Comparison of ENCODE assay signal across 16 cellular contexts in the genomic region with DNA sequence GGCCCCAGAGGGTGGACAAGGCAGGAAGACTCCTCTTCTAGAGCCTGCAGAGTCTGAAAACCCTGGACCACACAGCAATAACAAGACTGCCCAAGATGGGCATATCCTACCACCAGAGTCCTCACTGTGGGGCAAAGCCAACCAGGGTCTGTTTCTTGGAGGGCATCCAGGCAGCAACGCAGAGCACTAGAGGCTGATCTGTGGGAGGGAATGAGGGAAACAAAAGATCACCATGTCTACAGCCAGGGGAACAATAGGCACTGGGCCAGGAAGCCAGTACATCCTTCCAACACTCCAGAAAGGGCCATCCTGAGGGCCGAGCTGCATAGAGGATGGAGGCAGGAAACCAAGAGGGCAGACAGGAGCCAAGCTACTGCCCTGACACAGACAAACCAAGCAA.
A peak's percentile ranks its signal among the peaks of the same experiment; 100 is the strongest.
DNase-seq lines count a peak whose midpoint lies in the region; TF ChIP-seq lines count a peak whose summit lies in the region.
"Had no signal": no experiment of that assay in that cellular context is flagged by ENCODE, and none has a peak within 500 bp of the region (broad histone marks: within the 10 kb centered on the region; RNA-seq: fewer than 3 reads in every experiment).

No MANE protein-coding gene starts in this region.

- H3K9me3 ChIP-seq in H9 (ENCODE audit: control insufficient read depth, low read depth, low read length) (no peaks in the 10 kb centered on the region), neural progenitor cell (ENCODE audit: low read depth) (no peaks in the 10 kb centered on the region)

- H2BK5ac ChIP-seq in H9 (ENCODE audit: insufficient read length, low read length), result no peak overlapping the region

- H3K4ac ChIP-seq in H9 (ENCODE audit: low read depth, low read length), result no peak overlapping the region

- H3K56ac ChIP-seq in H9 (ENCODE audit: insufficient read length, low read depth, low read length), result no peak overlapping the region

- no peak overlapping the region for H2BK12ac ChIP-seq in H9 (ENCODE audit: insufficient read length, low read depth, low read length)

- no peak overlapping the region for H4K91ac ChIP-seq in H9 (ENCODE audit: insufficient read length, low read depth, low read length)

- H3K36me3 Mint-ChIP-seq in H9 (ENCODE audit: insufficient read depth in 1 of 3, low read depth in 3 of 3), result no peaks in the 10 kb centered on the region
- H3K36me3 Mint-ChIP-seq in neural progenitor cell, result no peaks in the 10 kb centered on the region
- H3K36me3 Mint-ChIP-seq: CD14-positive monocyte; CD8-positive, alpha-beta T cell had no signal

- H2BK15ac ChIP-seq in H9 (ENCODE audit: low read depth, low read length), result no peak overlapping the region

- H3K27ac Mint-ChIP-seq in H9, result no peak overlapping the region
- H3K27ac Mint-ChIP-seq in neural progenitor cell, result peak overlapping the region; percentile 63
- H3K27ac Mint-ChIP-seq: CD14-positive monocyte; CD8-positive, alpha-beta T cell; HFFc6 had no signal

- no peak overlapping the region for H3K27ac ChIP-seq in H9 (ENCODE audit: insufficient read length, low read depth, low read length)
- no peak overlapping the region for H3K27ac ChIP-seq in coronary artery
- H3K27ac ChIP-seq in neural progenitor cell, result no peak overlapping the region
- H3K27ac ChIP-seq: 22Rv1 had no signal

- no peaks in the 10 kb centered on the region for H4K20me1 ChIP-seq in H9 (ENCODE audit: control insufficient read depth, insufficient read depth, insufficient read length)
- no peaks in the 10 kb centered on the region for H4K20me1 ChIP-seq in neural progenitor cell (ENCODE audit: low read depth)

- no peak overlapping the region for H3K4me2 ChIP-seq in H9 (ENCODE audit: insufficient read depth, insufficient read length, low read length)
- no peak overlapping the region for H3K4me2 ChIP-seq in neural progenitor cell

- H3K79me2 ChIP-seq in H9 (ENCODE audit: insufficient read depth, low read length), result no peaks in the 10 kb centered on the region
- H3K79me2 ChIP-seq in neural progenitor cell (ENCODE audit: low read depth), result no peaks in the 10 kb centered on the region

- no peaks in the 10 kb centered on the region for H3K27me3 ChIP-seq in H9 (ENCODE audit: insufficient read depth, low read length)
- H3K27me3 ChIP-seq in neural progenitor cell, result no peaks in the 10 kb centered on the region

- H2BK20ac ChIP-seq in H9 (ENCODE audit: low read depth, low read length, poor library complexity, severe bottlenecking), result no peak overlapping the region

- no peak overlapping the region for H2BK120ac ChIP-seq in H9 (ENCODE audit: low read depth, low read length, poor library complexity, severe bottlenecking)

- DNase-seq in NCI-H1105 treated with DMSO at 0.1 percent for 48 hours (lab: John Stamatoyannopoulos, UW), result peak; percentile 10
- no peak for DNase-seq in NCI-H1105 (lab: John Stamatoyannopoulos, UW)
- peak; percentile 26 for DNase-seq in H9
- peak; percentile 56 for DNase-seq in coronary artery (ENCODE audit: low spot score)
- peak; percentile 20 for DNase-seq in neural progenitor cell (ENCODE audit: low spot score)
- DNase-seq in NCI-H187 (lab: John Stamatoyannopoulos, UW), result no peak
- DNase-seq in NCI-H226, result no peak
- no peak for DNase-seq in GM19238 (ENCODE audit: insufficient read length, low spot score)
- DNase-seq: CD8-positive, alpha-beta T cell; COR-L47; DMS53; GF-D8; HCEC 1CT; HFFc6 had no signal

- H3K4me3 Mint-ChIP-seq in H9 (no peak overlapping the region), neural progenitor cell (no peak overlapping the region)
- H3K4me3 Mint-ChIP-seq: CD14-positive monocyte; CD8-positive, alpha-beta T cell; HFFc6 had no signal

- H3K4me1 Mint-ChIP-seq in H9 (peaks cover 50 to 55% of the 10 kb centered on the region in 2 experiments), neural progenitor cell (peaks cover 31% of the 10 kb centered on the region)
- H3K4me1 Mint-ChIP-seq: CD14-positive monocyte had no signal

- H3K4me1 ChIP-seq in H9 (ENCODE audit: insufficient read depth, low read length) (peaks cover 2% of the 10 kb centered on the region; the same call in 1 of the 2 replicates), neural progenitor cell (peaks cover 14% of the 10 kb centered on the region)

- H3K23ac ChIP-seq in H9 (ENCODE audit: insufficient read length, low read depth, low read length), result no peak overlapping the region

- WGBS in H9 (ENCODE audit: extremely low coverage, insufficient read length, low lambda C conversion rate), result no CpG with 5 or more reads among the region's 2 CpGs

- no peaks in the 10 kb centered on the region for H3K79me1 ChIP-seq in H9 (ENCODE audit: insufficient read depth, low read depth, low read length, poor library complexity, severe bottlenecking)

- no peak overlapping the region for H3K4me3 ChIP-seq in coronary artery
- H3K4me3 ChIP-seq in neural progenitor cell, result no peak overlapping the region

- H3T11ph ChIP-seq in H9 (ENCODE audit: low read length), result no peak overlapping the region

- H3K18ac ChIP-seq in H9 (ENCODE audit: insufficient read length, low read depth, low read length), result no peak overlapping the region

- H3K23me2 ChIP-seq in H9 (ENCODE audit: insufficient read length, low read depth, low read length, poor library complexity, severe bottlenecking), result no peaks in the 10 kb centered on the region

- H3K9me3 Mint-ChIP-seq in H9 (peaks cover 0 to 1% of the 10 kb centered on the region in 2 experiments; a peak in 1 of 5 replicates), neural progenitor cell (peaks cover 7% of the 10 kb centered on the region)
- H3K9me3 Mint-ChIP-seq: CD8-positive, alpha-beta T cell had no signal

- H3K27me3 Mint-ChIP-seq in H9 (ENCODE audit: low read depth), result peaks cover 6% of the 10 kb centered on the region
- peaks cover 11% of the 10 kb centered on the region for H3K27me3 Mint-ChIP-seq in neural progenitor cell (ENCODE audit: insufficient read depth, low read depth)

- H3F3A ChIP-seq in neural progenitor cell (ENCODE audit: low read depth), result peaks cover 1% of the 10 kb centered on the region

- no peak overlapping the region for H3K14ac ChIP-seq in H9 (ENCODE audit: insufficient read depth, low read length)

- no peak for TF ChIP-seq CTCF in H9 (conservative IDR thresholded peaks at IDR 0.05)
- no peak for TF ChIP-seq CTCF in coronary artery (IDR thresholded peaks at IDR 0.05)
- TF ChIP-seq CTCF in neural progenitor cell (IDR thresholded peaks at IDR 0.05), result no peak

- no peaks in the 10 kb centered on the region for H3K36me3 ChIP-seq in neural progenitor cell

- no peak overlapping the region for H2AK5ac ChIP-seq in H9 (ENCODE audit: insufficient read length, low read length)

- no peak overlapping the region for H3K9ac ChIP-seq in H9 (ENCODE audit: extremely low read depth, insufficient read length, low read length)
- no peak overlapping the region for H3K9ac ChIP-seq in neural progenitor cell

- H4K8ac ChIP-seq in H9 (replicated peaks; ENCODE audit: insufficient read length, low read depth, low read length), result no peak overlapping the region

- H2AFZ ChIP-seq in H9 (ENCODE audit: low read length) (no peak overlapping the region), neural progenitor cell (replicated peaks) (no peak overlapping the region)

- no peak overlapping the region for H4K5ac ChIP-seq in H9 (ENCODE audit: insufficient read length, low read depth, low read length)

Comparison
In these comparisons a context has a peak if more than half of its experiments do, and no peak if none do; other contexts are left out.
1. DNase-seq: peak in NCI-H1105 treated with DMSO at 0.1 percent for 48 hours (single experiment), H9 (single experiment), coronary artery (single experiment) and neural progenitor cell (single experiment); none in NCI-H1105 (single experiment), NCI-H187 (0 of 2), NCI-H226 (single experiment) and GM19238 (single experiment).